In genomic region chr18:13574355-13574754, GRCh38 we compare ENCODE assay signal across 18 cellular contexts.
"Had no signal": no experiment of that assay in that cellular context is flagged by ENCODE, and none has a peak within 500 bp of the region (broad histone marks: within the 10 kb centered on the region; RNA-seq: fewer than 3 reads in every experiment).

No MANE protein-coding gene starts in this region.

- H3K27ac Mint-ChIP-seq: dendritic cell treated with granulocyte-macrophage colony-stimulating factor and Interleukin-4, amounts not matched to agents 40 ng/mL and 50 ng/mL, for 4 days; effector memory CD8-positive, alpha-beta T cell; nephron progenitor cell; stimulated activated naive CD8-positive, alpha-beta T cell treated with anti-CD3 and anti-CD28 coated beads, Interleukin-15, Interleukin-2, amounts not matched to agents 100 ng/mL and 50 ng/mL, for 24 hours had no signal

- H3K4me3 Mint-ChIP-seq: dendritic cell treated with granulocyte-macrophage colony-stimulating factor and Interleukin-4, amounts not matched to agents 40 ng/mL and 50 ng/mL, for 4 days; effector memory CD8-positive, alpha-beta T cell; naive thymus-derived CD4-positive, alpha-beta T cell; nephron progenitor cell; stimulated activated naive CD8-positive, alpha-beta T cell treated with anti-CD3 and anti-CD28 coated beads, Interleukin-15, Interleukin-2, amounts not matched to agents 100 ng/mL and 50 ng/mL, for 24 hours had no signal

- ATAC-seq: effector memory CD8-positive, alpha-beta T cell; left colon; left ventricle myocardium superior; naive thymus-derived CD4-positive, alpha-beta T cell; psoas muscle had no signal

- H3K36me3 ChIP-seq: cardiac muscle cell, sigmoid colon, upper lobe of left lung had no signal

- H3K4me1 ChIP-seq: psoas muscle had no signal

- H3K27ac ChIP-seq: cardiac muscle cell, hepatocyte, psoas muscle, sigmoid colon, upper lobe of left lung had no signal

- DNase-seq: effector memory CD8-positive, alpha-beta T cell; foreskin melanocyte; left colon; left ventricle myocardium superior; mesendoderm; naive thymus-derived CD4-positive, alpha-beta T cell; nephron progenitor cell; psoas muscle; retina; sigmoid colon; small intestine; stimulated activated CD4-positive, alpha-beta T cell treated with anti-CD3 and anti-CD28 coated beads, Interleukin-2, amount 100 ng/mL, for 48 hours; upper lobe of left lung had no signal

- H3K4me3 ChIP-seq: cardiac muscle cell, hepatocyte, lung, psoas muscle, sigmoid colon, upper lobe of left lung had no signal

- H3K9me3 ChIP-seq: psoas muscle, sigmoid colon, upper lobe of left lung had no signal

- H3K27me3 Mint-ChIP-seq: dendritic cell treated with granulocyte-macrophage colony-stimulating factor and Interleukin-4, amounts not matched to agents 40 ng/mL and 50 ng/mL, for 4 days; effector memory CD8-positive, alpha-beta T cell; naive thymus-derived CD4-positive, alpha-beta T cell had no signal

- H3K27me3 ChIP-seq: cardiac muscle cell, hepatocyte, sigmoid colon, upper lobe of left lung had no signal

- H3K9me3 Mint-ChIP-seq: dendritic cell treated with granulocyte-macrophage colony-stimulating factor and Interleukin-4, amounts not matched to agents 40 ng/mL and 50 ng/mL, for 4 days; effector memory CD8-positive, alpha-beta T cell; naive thymus-derived CD4-positive, alpha-beta T cell; nephron progenitor cell; stimulated activated naive CD8-positive, alpha-beta T cell treated with anti-CD3 and anti-CD28 coated beads, Interleukin-15, Interleukin-2, amounts not matched to agents 100 ng/mL and 50 ng/mL, for 24 hours had no signal
